In the genomic region with DNA sequence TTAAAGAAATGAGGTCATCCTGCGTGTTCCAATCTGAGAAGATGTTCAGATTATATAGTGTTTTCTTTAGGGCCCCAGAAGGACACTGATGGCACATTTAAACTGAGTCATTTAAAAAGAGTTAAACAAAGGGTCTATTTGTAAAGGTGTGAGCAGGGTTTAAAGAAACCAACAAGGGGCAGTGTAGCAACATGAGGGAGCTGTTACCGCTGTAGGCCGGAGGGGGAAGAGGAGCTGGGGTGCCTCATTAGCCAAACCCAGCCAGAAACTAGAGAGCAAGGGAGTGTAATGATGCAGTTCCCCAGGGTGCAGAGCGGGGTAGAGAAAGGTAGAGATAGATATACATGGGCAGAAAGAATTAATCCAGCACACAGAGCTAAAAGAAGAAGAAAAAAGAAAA, we compare ENCODE assay signal across 2 cellular contexts.
TF ChIP-seq lines count a peak whose summit lies in the region.

No MANE protein-coding gene starts in this region.

TF ChIP-seq in GM23338, 12 proteins besides CTCF, POLR2A, EP300 and RAD21 (continued from another document):
- TF ChIP-seq, protein P1, sequence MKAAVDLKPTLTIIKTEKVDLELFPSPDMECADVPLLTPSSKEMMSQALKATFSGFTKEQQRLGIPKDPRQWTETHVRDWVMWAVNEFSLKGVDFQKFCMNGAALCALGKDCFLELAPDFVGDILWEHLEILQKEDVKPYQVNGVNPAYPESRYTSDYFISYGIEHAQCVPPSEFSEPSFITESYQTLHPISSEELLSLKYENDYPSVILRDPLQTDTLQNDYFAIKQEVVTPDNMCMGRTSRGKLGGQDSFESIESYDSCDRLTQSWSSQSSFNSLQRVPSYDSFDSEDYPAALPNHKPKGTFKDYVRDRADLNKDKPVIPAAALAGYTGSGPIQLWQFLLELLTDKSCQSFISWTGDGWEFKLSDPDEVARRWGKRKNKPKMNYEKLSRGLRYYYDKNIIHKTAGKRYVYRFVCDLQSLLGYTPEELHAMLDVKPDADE (IDR thresholded peaks at IDR 0.05), result no peak
- TF ChIP-seq JUNB (IDR thresholded peaks at IDR 0.05; ENCODE audit: unreplicated experiment) (no peak), ZNF331 (CRISPR knock-in tag; IDR thresholded peaks at IDR 0.05; ENCODE audit: low read depth) (no peak), NANOG (IDR thresholded peaks at IDR 0.05; ENCODE audit: borderline replicate concordance) (no peak), POLR2AphosphoS5 (IDR thresholded peaks at IDR 0.05; ENCODE audit: low read depth) (no peak), STAT1 (IDR thresholded peaks at IDR 0.05; ENCODE audit: unreplicated experiment) (no peak), EZH2 (IDR thresholded peaks at IDR 0.05; ENCODE audit: low read depth, unreplicated experiment) (no peak), CREB1 (CRISPR knock-in tag; IDR thresholded peaks at IDR 0.05; ENCODE audit: low read depth) (no peak)
- TF ChIP-seq, protein P2, sequence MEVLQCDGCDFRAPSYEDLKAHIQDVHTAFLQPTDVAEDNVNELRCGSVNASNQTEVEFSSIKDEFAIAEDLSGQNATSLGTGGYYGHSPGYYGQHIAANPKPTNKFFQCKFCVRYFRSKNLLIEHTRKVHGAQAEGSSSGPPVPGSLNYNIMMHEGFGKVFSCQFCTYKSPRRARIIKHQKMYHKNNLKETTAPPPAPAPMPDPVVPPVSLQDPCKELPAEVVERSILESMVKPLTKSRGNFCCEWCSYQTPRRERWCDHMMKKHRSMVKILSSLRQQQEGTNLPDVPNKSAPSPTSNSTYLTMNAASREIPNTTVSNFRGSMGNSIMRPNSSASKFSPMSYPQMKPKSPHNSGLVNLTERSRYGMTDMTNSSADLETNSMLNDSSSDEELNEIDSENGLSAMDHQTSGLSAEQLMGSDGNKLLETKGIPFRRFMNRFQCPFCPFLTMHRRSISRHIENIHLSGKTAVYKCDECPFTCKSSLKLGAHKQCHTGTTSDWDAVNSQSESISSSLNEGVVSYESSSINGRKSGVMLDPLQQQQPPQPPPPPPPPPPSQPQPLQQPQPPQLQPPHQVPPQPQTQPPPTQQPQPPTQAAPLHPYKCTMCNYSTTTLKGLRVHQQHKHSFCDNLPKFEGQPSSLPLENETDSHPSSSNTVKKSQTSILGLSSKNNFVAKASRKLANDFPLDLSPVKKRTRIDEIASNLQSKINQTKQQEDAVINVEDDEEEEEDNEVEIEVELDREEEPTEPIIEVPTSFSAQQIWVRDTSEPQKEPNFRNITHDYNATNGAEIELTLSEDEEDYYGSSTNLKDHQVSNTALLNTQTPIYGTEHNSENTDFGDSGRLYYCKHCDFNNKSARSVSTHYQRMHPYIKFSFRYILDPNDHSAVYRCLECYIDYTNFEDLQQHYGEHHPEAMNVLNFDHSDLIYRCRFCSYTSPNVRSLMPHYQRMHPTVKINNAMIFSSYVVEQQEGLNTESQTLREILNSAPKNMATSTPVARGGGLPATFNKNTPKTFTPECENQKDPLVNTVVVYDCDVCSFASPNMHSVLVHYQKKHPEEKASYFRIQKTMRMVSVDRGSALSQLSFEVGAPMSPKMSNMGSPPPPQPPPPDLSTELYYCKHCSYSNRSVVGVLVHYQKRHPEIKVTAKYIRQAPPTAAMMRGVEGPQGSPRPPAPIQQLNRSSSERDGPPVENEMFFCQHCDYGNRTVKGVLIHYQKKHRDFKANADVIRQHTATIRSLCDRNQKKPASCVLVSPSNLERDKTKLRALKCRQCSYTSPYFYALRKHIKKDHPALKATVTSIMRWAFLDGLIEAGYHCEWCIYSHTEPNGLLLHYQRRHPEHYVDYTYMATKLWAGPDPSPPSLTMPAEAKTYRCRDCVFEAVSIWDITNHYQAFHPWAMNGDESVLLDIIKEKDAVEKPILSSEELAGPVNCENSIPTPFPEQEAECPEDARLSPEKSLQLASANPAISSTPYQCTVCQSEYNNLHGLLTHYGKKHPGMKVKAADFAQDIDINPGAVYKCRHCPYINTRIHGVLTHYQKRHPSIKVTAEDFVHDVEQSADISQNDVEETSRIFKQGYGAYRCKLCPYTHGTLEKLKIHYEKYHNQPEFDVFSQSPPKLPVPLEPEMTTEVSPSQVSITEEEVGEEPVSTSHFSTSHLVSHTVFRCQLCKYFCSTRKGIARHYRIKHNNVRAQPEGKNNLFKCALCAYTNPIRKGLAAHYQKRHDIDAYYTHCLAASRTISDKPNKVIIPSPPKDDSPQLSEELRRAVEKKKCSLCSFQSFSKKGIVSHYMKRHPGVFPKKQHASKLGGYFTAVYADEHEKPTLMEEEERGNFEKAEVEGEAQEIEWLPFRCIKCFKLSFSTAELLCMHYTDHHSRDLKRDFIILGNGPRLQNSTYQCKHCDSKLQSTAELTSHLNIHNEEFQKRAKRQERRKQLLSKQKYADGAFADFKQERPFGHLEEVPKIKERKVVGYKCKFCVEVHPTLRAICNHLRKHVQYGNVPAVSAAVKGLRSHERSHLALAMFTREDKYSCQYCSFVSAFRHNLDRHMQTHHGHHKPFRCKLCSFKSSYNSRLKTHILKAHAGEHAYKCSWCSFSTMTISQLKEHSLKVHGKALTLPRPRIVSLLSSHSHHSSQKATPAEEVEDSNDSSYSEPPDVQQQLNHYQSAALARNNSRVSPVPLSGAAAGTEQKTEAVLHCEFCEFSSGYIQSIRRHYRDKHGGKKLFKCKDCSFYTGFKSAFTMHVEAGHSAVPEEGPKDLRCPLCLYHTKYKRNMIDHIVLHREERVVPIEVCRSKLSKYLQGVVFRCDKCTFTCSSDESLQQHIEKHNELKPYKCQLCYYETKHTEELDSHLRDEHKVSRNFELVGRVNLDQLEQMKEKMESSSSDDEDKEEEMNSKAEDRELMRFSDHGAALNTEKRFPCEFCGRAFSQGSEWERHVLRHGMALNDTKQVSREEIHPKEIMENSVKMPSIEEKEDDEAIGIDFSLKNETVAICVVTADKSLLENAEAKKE (CRISPR knock-in tag; IDR thresholded peaks at IDR 0.05), result no peak
- TF ChIP-seq, protein P3, sequence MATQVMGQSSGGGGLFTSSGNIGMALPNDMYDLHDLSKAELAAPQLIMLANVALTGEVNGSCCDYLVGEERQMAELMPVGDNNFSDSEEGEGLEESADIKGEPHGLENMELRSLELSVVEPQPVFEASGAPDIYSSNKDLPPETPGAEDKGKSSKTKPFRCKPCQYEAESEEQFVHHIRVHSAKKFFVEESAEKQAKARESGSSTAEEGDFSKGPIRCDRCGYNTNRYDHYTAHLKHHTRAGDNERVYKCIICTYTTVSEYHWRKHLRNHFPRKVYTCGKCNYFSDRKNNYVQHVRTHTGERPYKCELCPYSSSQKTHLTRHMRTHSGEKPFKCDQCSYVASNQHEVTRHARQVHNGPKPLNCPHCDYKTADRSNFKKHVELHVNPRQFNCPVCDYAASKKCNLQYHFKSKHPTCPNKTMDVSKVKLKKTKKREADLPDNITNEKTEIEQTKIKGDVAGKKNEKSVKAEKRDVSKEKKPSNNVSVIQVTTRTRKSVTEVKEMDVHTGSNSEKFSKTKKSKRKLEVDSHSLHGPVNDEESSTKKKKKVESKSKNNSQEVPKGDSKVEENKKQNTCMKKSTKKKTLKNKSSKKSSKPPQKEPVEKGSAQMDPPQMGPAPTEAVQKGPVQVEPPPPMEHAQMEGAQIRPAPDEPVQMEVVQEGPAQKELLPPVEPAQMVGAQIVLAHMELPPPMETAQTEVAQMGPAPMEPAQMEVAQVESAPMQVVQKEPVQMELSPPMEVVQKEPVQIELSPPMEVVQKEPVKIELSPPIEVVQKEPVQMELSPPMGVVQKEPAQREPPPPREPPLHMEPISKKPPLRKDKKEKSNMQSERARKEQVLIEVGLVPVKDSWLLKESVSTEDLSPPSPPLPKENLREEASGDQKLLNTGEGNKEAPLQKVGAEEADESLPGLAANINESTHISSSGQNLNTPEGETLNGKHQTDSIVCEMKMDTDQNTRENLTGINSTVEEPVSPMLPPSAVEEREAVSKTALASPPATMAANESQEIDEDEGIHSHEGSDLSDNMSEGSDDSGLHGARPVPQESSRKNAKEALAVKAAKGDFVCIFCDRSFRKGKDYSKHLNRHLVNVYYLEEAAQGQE (IDR thresholded peaks at IDR 0.05; ENCODE audit: unreplicated experiment), result no peak

TF ChIP-seq in WTC11, 78 proteins besides CTCF, POLR2A, EP300 and RAD21 (continued from another document):
- TF ChIP-seq, protein P4, sequence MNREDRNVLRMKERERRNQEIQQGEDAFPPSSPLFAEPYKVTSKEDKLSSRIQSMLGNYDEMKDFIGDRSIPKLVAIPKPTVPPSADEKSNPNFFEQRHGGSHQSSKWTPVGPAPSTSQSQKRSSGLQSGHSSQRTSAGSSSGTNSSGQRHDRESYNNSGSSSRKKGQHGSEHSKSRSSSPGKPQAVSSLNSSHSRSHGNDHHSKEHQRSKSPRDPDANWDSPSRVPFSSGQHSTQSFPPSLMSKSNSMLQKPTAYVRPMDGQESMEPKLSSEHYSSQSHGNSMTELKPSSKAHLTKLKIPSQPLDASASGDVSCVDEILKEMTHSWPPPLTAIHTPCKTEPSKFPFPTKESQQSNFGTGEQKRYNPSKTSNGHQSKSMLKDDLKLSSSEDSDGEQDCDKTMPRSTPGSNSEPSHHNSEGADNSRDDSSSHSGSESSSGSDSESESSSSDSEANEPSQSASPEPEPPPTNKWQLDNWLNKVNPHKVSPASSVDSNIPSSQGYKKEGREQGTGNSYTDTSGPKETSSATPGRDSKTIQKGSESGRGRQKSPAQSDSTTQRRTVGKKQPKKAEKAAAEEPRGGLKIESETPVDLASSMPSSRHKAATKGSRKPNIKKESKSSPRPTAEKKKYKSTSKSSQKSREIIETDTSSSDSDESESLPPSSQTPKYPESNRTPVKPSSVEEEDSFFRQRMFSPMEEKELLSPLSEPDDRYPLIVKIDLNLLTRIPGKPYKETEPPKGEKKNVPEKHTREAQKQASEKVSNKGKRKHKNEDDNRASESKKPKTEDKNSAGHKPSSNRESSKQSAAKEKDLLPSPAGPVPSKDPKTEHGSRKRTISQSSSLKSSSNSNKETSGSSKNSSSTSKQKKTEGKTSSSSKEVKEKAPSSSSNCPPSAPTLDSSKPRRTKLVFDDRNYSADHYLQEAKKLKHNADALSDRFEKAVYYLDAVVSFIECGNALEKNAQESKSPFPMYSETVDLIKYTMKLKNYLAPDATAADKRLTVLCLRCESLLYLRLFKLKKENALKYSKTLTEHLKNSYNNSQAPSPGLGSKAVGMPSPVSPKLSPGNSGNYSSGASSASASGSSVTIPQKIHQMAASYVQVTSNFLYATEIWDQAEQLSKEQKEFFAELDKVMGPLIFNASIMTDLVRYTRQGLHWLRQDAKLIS (CRISPR knock-in tag; IDR thresholded peaks at IDR 0.05; ENCODE audit: borderline replicate concordance), result no peak
- TF ChIP-seq HMGA2 (CRISPR knock-in tag; IDR thresholded peaks at IDR 0.05), result no peak
- TF ChIP-seq, protein P5, sequence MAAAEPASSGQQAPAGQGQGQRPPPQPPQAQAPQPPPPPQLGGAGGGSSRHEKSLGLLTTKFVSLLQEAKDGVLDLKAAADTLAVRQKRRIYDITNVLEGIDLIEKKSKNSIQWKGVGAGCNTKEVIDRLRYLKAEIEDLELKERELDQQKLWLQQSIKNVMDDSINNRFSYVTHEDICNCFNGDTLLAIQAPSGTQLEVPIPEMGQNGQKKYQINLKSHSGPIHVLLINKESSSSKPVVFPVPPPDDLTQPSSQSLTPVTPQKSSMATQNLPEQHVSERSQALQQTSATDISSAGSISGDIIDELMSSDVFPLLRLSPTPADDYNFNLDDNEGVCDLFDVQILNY (CRISPR knock-in tag; IDR thresholded peaks at IDR 0.05), result no peak
- no peak for TF ChIP-seq ESRRA (CRISPR knock-in tag; IDR thresholded peaks at IDR 0.05; ENCODE audit: borderline replicate concordance)
